ENCODE assay signal across 20 cellular contexts in the genomic region with DNA sequence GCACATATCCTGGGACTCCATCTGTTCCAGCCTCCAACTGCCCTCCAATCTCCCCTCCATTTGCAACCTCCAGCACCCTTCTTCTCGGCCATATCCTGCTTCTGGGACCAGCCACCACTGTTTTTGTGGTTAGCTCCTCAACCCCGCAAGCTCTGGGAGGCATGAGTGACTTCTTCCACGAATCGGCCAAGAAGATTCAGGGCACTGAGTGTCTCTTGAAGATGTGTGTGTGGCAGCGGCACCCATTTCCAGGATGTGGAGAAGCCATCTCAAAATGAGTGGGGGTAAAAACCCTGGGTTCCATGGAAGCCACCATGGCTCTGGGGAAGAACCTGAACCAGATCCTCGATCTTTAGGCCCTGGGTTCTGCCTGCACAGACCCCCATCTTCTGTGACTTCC.
DNase-seq lines count a peak whose midpoint lies in the region; ATAC-seq and TF ChIP-seq lines count a peak whose summit lies in the region.
"Had no signal": no experiment of that assay in that cellular context is flagged by ENCODE, and none has a peak within 500 bp of the region (broad histone marks: within the 10 kb centered on the region; RNA-seq: fewer than 3 reads in every experiment).

No MANE protein-coding gene starts in this region.

- peaks cover 11% of the 10 kb centered on the region for H3K4me1 ChIP-seq in GM23338 (ENCODE audit: insufficient read depth)
- H3K4me1 ChIP-seq in testis, result peaks cover 17% of the 10 kb centered on the region

- H3F3A ChIP-seq in GM23338 (replicated peaks; ENCODE audit: low read depth), result peaks cover 4% of the 10 kb centered on the region; the same call in 1 of the 2 replicates

- H3K27me3 ChIP-seq in GM23338 (ENCODE audit: insufficient read depth) (no peaks in the 10 kb centered on the region), testis (no peaks in the 10 kb centered on the region)
- H3K27me3 ChIP-seq: vagina had no signal

- no peak for ATAC-seq in GM23338

- POLR2A ChIA-PET in activated CD4-positive, alpha-beta T cell treated with anti-CD3 and anti-CD28 coated beads, Interleukin-2, amount 10 ng/mL, durations not matched to agents 7 days and 5 days (lab: Charles Lee), result no interaction called here

- no peak overlapping the region for H2AFZ ChIP-seq in GM23338
- H2AFZ ChIP-seq: PC-9 had no signal

- no peak overlapping the region for H3K4me3 Mint-ChIP-seq in activated CD4-positive, alpha-beta T cell treated with anti-CD3 and anti-CD28 coated beads, Interleukin-2, amount 10 ng/mL, durations not matched to agents 7 days and 5 days
- H3K4me3 Mint-ChIP-seq in GM23338, result no peak overlapping the region
- H3K4me3 Mint-ChIP-seq in activated T-helper 1 cell treated with anti-CD3 and anti-CD28 coated beads, Interleukin-12 subunit alpha, Interleukin-12 subunit beta, Interleukin-2, Interleukin-4 antibody, amounts not matched to agents 30 ng/mL and 10 ng/mL and 1 ng/mL, durations not matched to agents 14 hours and 24 hours and 36 hours, result peak overlapping the region; percentile 62
- no peak overlapping the region for H3K4me3 Mint-ChIP-seq in nephron progenitor cell
- H3K4me3 Mint-ChIP-seq: endodermal cell had no signal

- WGBS in testis, 2 donors, result 97 to 98% methylated on average over 6 of the region's 6 CpGs

- 0 out of 2 replicates have a peak, but pooled peaks cover 9% of the 10 kb centered on the region for H4K20me1 ChIP-seq in GM23338 (replicated peaks; ENCODE audit: insufficient read depth)

- no peak for TF ChIP-seq CTCF in GM23338 (conservative IDR thresholded peaks at IDR 0.05; ENCODE audit: low read depth in 2 of 2)
- TF ChIP-seq CTCF in nephron progenitor cell (IDR thresholded peaks at IDR 0.05), result no peak
- TF ChIP-seq CTCF in testis (IDR thresholded peaks at IDR 0.05), result no peak

- H3K36me3 Mint-ChIP-seq in activated CD4-positive, alpha-beta T cell treated with anti-CD3 and anti-CD28 coated beads, Interleukin-2, amount 10 ng/mL, durations not matched to agents 7 days and 5 days (ENCODE audit: low read depth), result peaks cover 19% of the 10 kb centered on the region
- H3K36me3 Mint-ChIP-seq in GM23338 (ENCODE audit: low read depth) (peaks cover 11% of the 10 kb centered on the region; the same call in 1 of the 3 replicates), nephron progenitor cell (ENCODE audit: low read depth) (peaks cover 70% of the 10 kb centered on the region)
- peaks cover 20% of the 10 kb centered on the region for H3K36me3 Mint-ChIP-seq in activated T-helper 1 cell treated with anti-CD3 and anti-CD28 coated beads, Interleukin-12 subunit alpha, Interleukin-12 subunit beta, Interleukin-2, Interleukin-4 antibody, amounts not matched to agents 30 ng/mL and 10 ng/mL and 1 ng/mL, durations not matched to agents 14 hours and 24 hours and 36 hours (ENCODE audit: low read depth)

- no peaks in the 10 kb centered on the region for H3K9me3 Mint-ChIP-seq in activated CD4-positive, alpha-beta T cell treated with anti-CD3 and anti-CD28 coated beads, Interleukin-2, amount 10 ng/mL, durations not matched to agents 7 days and 5 days
- H3K9me3 Mint-ChIP-seq in GM23338, result no peaks in the 10 kb centered on the region; the same call in 2 of the 3 replicates
- no peaks in the 10 kb centered on the region for H3K9me3 Mint-ChIP-seq in activated T-helper 1 cell treated with anti-CD3 and anti-CD28 coated beads, Interleukin-12 subunit alpha, Interleukin-12 subunit beta, Interleukin-2, Interleukin-4 antibody, amounts not matched to agents 30 ng/mL and 10 ng/mL and 1 ng/mL, durations not matched to agents 14 hours and 24 hours and 36 hours
- no peaks in the 10 kb centered on the region for H3K9me3 Mint-ChIP-seq in nephron progenitor cell
- H3K9me3 Mint-ChIP-seq: brain, endodermal cell had no signal

- in situ Hi-C loops in KBM-7 (cut with MboI; ENCODE audit: low pct_unique_long_range_greater_than_20kb, low sequenced_read_pairs), result no loop called here

- H3K4me3 ChIP-seq in GM23338 (no peak overlapping the region), testis (no peak overlapping the region)
- H3K4me3 ChIP-seq: PC-9, vagina had no signal

- CTCF ChIA-PET in activated CD4-positive, alpha-beta T cell treated with anti-CD3 and anti-CD28 coated beads, Interleukin-2, amount 10 ng/mL, durations not matched to agents 7 days and 5 days (lab: Charles Lee), result no interaction called here

- no peaks in the 10 kb centered on the region for H3K9me3 ChIP-seq in testis
- H3K9me3 ChIP-seq: vagina had no signal

- peaks cover 80% of the 10 kb centered on the region for H3K79me2 ChIP-seq in GM23338 (replicated peaks; ENCODE audit: insufficient read depth)

- H3K4me2 ChIP-seq in GM23338, result no peak overlapping the region
- H3K4me2 ChIP-seq: PC-9 had no signal

- peaks cover 4% of the 10 kb centered on the region; the same call in 1 of the 2 replicates for H3K36me3 ChIP-seq in GM23338 (ENCODE audit: insufficient read depth)
- no peaks in the 10 kb centered on the region for H3K36me3 ChIP-seq in testis (ENCODE audit: low read depth, missing control alignments)

- no peak for DNase-seq in activated CD4-positive, alpha-beta T cell treated with anti-CD3 and anti-CD28 coated beads, Interleukin-2, amount 10 ng/mL, durations not matched to agents 7 days and 5 days
- no peak for DNase-seq in activated CD4-positive, alpha-beta T cell treated with anti-CD3 and anti-CD28 coated beads for 1 hour
- no peak for DNase-seq in GM23338 (ENCODE audit: low spot score)
- no peak for DNase-seq in activated T-helper 1 cell treated with anti-CD3 and anti-CD28 coated beads, Interleukin-12 subunit alpha, Interleukin-12 subunit beta, Interleukin-2, Interleukin-4 antibody, amounts not matched to agents 30 ng/mL and 10 ng/mL and 1 ng/mL, durations not matched to agents 14 hours and 24 hours and 36 hours (ENCODE audit: low spot score)
- DNase-seq in nephron progenitor cell, result no peak
- DNase-seq in activated CD4-positive, CD25-positive, alpha-beta regulatory T cell (lab: John Stamatoyannopoulos, UW), result no peak
- no peak for DNase-seq in KBM-7
- DNase-seq in testis, result no peak
- DNase-seq: endodermal cell, KG1, NCI-H187 treated with DMSO at 0.1 percent for 48 hours, NCI-H226, NCI-H82, nucleus accumbens, PC-9, retina, SHP77 treated with DMSO at 0.1 percent for 48 hours, substantia nigra had no signal

- TF ChIP-seq POLR2A in testis (IDR thresholded peaks at IDR 0.05), result no peak

- intact Hi-C loops in activated T-helper 1 cell treated with anti-CD3 and anti-CD28 coated beads, Interleukin-12 subunit alpha, Interleukin-12 subunit beta, Interleukin-2, Interleukin-4 antibody, amounts not matched to agents 30 ng/mL and 10 ng/mL and 1 ng/mL, durations not matched to agents 14 hours and 24 hours and 36 hours (cut with micrococcal nuclease), result loop anchor here (5.0 kb wide), 1 partner anchor 115 kb away; no protein-coding TSS in a partner anchor
- intact Hi-C loops in testis (cut with DNase I; ENCODE audit: low total_unique reads), result no loop called here

- peak overlapping the region; percentile 68 for H3K27ac Mint-ChIP-seq in activated CD4-positive, alpha-beta T cell treated with anti-CD3 and anti-CD28 coated beads, Interleukin-2, amount 10 ng/mL, durations not matched to agents 7 days and 5 days
- H3K27ac Mint-ChIP-seq in GM23338, result peak overlapping the region; percentile 35; the same call in 1 of the 2 replicates
- peak overlapping the region; percentile 94 for H3K27ac Mint-ChIP-seq in activated T-helper 1 cell treated with anti-CD3 and anti-CD28 coated beads, Interleukin-12 subunit alpha, Interleukin-12 subunit beta, Interleukin-2, Interleukin-4 antibody, amounts not matched to agents 30 ng/mL and 10 ng/mL and 1 ng/mL, durations not matched to agents 14 hours and 24 hours and 36 hours
- peak overlapping the region; percentile 89 for H3K27ac Mint-ChIP-seq in nephron progenitor cell
- H3K27ac Mint-ChIP-seq: brain, endodermal cell had no signal

- no peaks in the 10 kb centered on the region for H3K27me3 Mint-ChIP-seq in activated CD4-positive, alpha-beta T cell treated with anti-CD3 and anti-CD28 coated beads, Interleukin-2, amount 10 ng/mL, durations not matched to agents 7 days and 5 days
- peaks cover 17% of the 10 kb centered on the region for H3K27me3 Mint-ChIP-seq in GM23338 (ENCODE audit: insufficient read depth, low read depth, poor library complexity)
- H3K27me3 Mint-ChIP-seq in activated T-helper 1 cell treated with anti-CD3 and anti-CD28 coated beads, Interleukin-12 subunit alpha, Interleukin-12 subunit beta, Interleukin-2, Interleukin-4 antibody, amounts not matched to agents 30 ng/mL and 10 ng/mL and 1 ng/mL, durations not matched to agents 14 hours and 24 hours and 36 hours (ENCODE audit: insufficient read depth), result no peaks in the 10 kb centered on the region
- no peaks in the 10 kb centered on the region for H3K27me3 Mint-ChIP-seq in nephron progenitor cell (ENCODE audit: low read depth, poor library complexity)
- H3K27me3 Mint-ChIP-seq: brain had no signal

- H3K9me2 ChIP-seq in GM23338 (ENCODE audit: insufficient read depth), result no peaks in the 10 kb centered on the region

- H3K27ac ChIP-seq in GM23338 (ENCODE audit: low read depth), result no peak overlapping the region
- no peak overlapping the region for H3K27ac ChIP-seq in testis
- H3K27ac ChIP-seq: PC-9, vagina had no signal

- peaks cover 56% of the 10 kb centered on the region for H3K4me1 Mint-ChIP-seq in activated CD4-positive, alpha-beta T cell treated with anti-CD3 and anti-CD28 coated beads, Interleukin-2, amount 10 ng/mL, durations not matched to agents 7 days and 5 days
- peaks cover 26% of the 10 kb centered on the region for H3K4me1 Mint-ChIP-seq in GM23338
- peaks cover 52% of the 10 kb centered on the region for H3K4me1 Mint-ChIP-seq in activated T-helper 1 cell treated with anti-CD3 and anti-CD28 coated beads, Interleukin-12 subunit alpha, Interleukin-12 subunit beta, Interleukin-2, Interleukin-4 antibody, amounts not matched to agents 30 ng/mL and 10 ng/mL and 1 ng/mL, durations not matched to agents 14 hours and 24 hours and 36 hours (ENCODE audit: low read depth)
- peaks cover 40% of the 10 kb centered on the region for H3K4me1 Mint-ChIP-seq in nephron progenitor cell

TF ChIP-seq in GM23338, 12 proteins besides CTCF, POLR2A, EP300 and RAD21 (continues in another document):
- TF ChIP-seq CREB1 (CRISPR knock-in tag; IDR thresholded peaks at IDR 0.05; ENCODE audit: low read depth) (no peak), NANOG (IDR thresholded peaks at IDR 0.05; ENCODE audit: borderline replicate concordance) (no peak), STAT1 (IDR thresholded peaks at IDR 0.05; ENCODE audit: unreplicated experiment) (no peak)
- TF ChIP-seq, protein P1, sequence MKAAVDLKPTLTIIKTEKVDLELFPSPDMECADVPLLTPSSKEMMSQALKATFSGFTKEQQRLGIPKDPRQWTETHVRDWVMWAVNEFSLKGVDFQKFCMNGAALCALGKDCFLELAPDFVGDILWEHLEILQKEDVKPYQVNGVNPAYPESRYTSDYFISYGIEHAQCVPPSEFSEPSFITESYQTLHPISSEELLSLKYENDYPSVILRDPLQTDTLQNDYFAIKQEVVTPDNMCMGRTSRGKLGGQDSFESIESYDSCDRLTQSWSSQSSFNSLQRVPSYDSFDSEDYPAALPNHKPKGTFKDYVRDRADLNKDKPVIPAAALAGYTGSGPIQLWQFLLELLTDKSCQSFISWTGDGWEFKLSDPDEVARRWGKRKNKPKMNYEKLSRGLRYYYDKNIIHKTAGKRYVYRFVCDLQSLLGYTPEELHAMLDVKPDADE (IDR thresholded peaks at IDR 0.05), result no peak

Comparison
In these comparisons a context has a peak if more than half of its experiments do, and no peak if none do; other contexts are left out.
1. H3K27ac Mint-ChIP-seq: peak in every context shown above with its lines; median percentile 94 in activated T-helper 1 cell treated with anti-CD3 and anti-CD28 coated beads, Interleukin-12 subunit alpha, Interleukin-12 subunit beta, Interleukin-2, Interleukin-4 antibody, amounts not matched to agents 30 ng/mL and 10 ng/mL and 1 ng/mL, durations not matched to agents 14 hours and 24 hours and 36 hours; 89 in nephron progenitor cell; 68 in activated CD4-positive, alpha-beta T cell treated with anti-CD3 and anti-CD28 coated beads, Interleukin-2, amount 10 ng/mL, durations not matched to agents 7 days and 5 days; 35 in GM23338.